8 cellular contexts compared by ENCODE assay signal in genomic region chr5:81751009-81751835, GRCh38. TPM values are rescaled to one million over a fixed set of nuclear protein-coding genes. Genes with fewer than 3 reads are reported as not detected.
A peak's percentile ranks its signal among the peaks of the same experiment; 100 is the strongest.
DNase-seq lines count a peak whose midpoint lies in the region; ATAC-seq and TF ChIP-seq lines count a peak whose summit lies in the region.

Gene SSBP2, minus strand, starts transcription at chr5:81751097. Its CDS starts 55 bp downstream, at chr5:81751042.

- H3K27ac Mint-ChIP-seq in WTC11, result 0 out of 2 replicates have a peak within 1 kb of the TSS, but pooled peaks have one; percentile 18
- H3K27ac Mint-ChIP-seq in immature natural killer cell, result peak within 1 kb of the TSS; percentile 75 to 93 (median 81)

- peak; percentile 96 for DNase-seq in AG08396 (ENCODE audit: low spot score)
- peak; percentile 99 for DNase-seq in NCI-H2227 (lab: John Stamatoyannopoulos, UW; ENCODE audit: unreplicated experiment)
- DNase-seq in WTC11 (ENCODE audit: low spot score), result peak; percentile 99
- DNase-seq in cardiac fibroblast (ENCODE audit: low read depth in 2 of 2), result peak; percentile 99 to 100
- DNase-seq in immature natural killer cell, result peak; percentile 97 to 98 (median 98)
- peak; percentile 99 for DNase-seq in smooth muscle cell of the brain vasculature (ENCODE audit: low read depth, low spot score)

- POLR2A ChIA-PET in WTC11 (lab: Charles Lee), result interaction anchor here (0.6 to 5.8 kb wide), 10 partner anchors 35 to 167 kb away, joined by 3 to 110 read pairs (median 4); no protein-coding TSS in a partner anchor

- peaks cover 54% of the 10 kb centered on the region for H3K4me1 Mint-ChIP-seq in WTC11
- H3K4me1 Mint-ChIP-seq in immature natural killer cell, result peaks cover 10 to 20% of the 10 kb centered on the region in 2 donors

- H3K27me3 Mint-ChIP-seq in WTC11 (ENCODE audit: low read depth) (peaks cover 21% of the 10 kb centered on the region), immature natural killer cell (ENCODE audit: low read depth in 3 of 3) (peaks cover 14 to 18% (median 15%) of the 10 kb centered on the region in 3 donors)

- ATAC-seq in GM18909 (IDR thresholded peaks at IDR 0.05; ENCODE audit: poor library complexity, unreplicated experiment), result peak; percentile 83
- peak; percentile 69 for ATAC-seq in HG03159 (IDR thresholded peaks at IDR 0.05; ENCODE audit: unreplicated experiment)
- peak; percentile 79 for ATAC-seq in WTC11

- CTCF ChIA-PET in WTC11 (lab: Charles Lee), result interaction anchor here (1.0 to 6.6 kb wide), 8 partner anchors 87 to 544 kb away, joined by 3 to 104 read pairs (median 10); no protein-coding TSS in a partner anchor

- H3K36me3 Mint-ChIP-seq in WTC11, result no peaks in the 10 kb centered on the region
- H3K36me3 Mint-ChIP-seq in immature natural killer cell, result no peaks in the 10 kb centered on the region

- H3K9me3 Mint-ChIP-seq in WTC11 (no peaks in the 10 kb centered on the region), immature natural killer cell (no peaks in the 10 kb centered on the region)

- H3K4me3 ChIP-seq in cardiac fibroblast (replicated peaks in 1 of 2; ENCODE audit: low read depth in 2 of 2, low read length in 2 of 2), result peak within 1 kb of the TSS; percentile 82 to 86

- H3K4me3 Mint-ChIP-seq in WTC11 (peak within 1 kb of the TSS; percentile 83), immature natural killer cell (peak within 1 kb of the TSS; percentile 91 to 94 (median 92))

- TF ChIP-seq CTCF in WTC11 (IDR thresholded peaks at IDR 0.05) (no peak), cardiac fibroblast (IDR thresholded peaks at IDR 0.05; ENCODE audit: low read depth, low read length) (no peak)

TF ChIP-seq in WTC11, 78 proteins besides CTCF, POLR2A, EP300 and RAD21 (continues in another document):
- TF ChIP-seq CBFB (CRISPR knock-in tag; IDR thresholded peaks at IDR 0.05; ENCODE audit: low read depth), result peak; percentile 92; the same call in 1 of the 2 replicates
- TF ChIP-seq PRDM15 (CRISPR knock-in tag; IDR thresholded peaks at IDR 0.05), result peak; percentile 98
- peak; percentile 43; the same call in 1 of the 2 replicates for TF ChIP-seq KAT7 (CRISPR knock-in tag; IDR thresholded peaks at IDR 0.05; ENCODE audit: borderline replicate concordance)
- no peak for TF ChIP-seq CDX4 (CRISPR knock-in tag; IDR thresholded peaks at IDR 0.05; ENCODE audit: borderline replicate concordance)
- TF ChIP-seq FOXP1 (CRISPR knock-in tag; IDR thresholded peaks at IDR 0.05; ENCODE audit: borderline replicate concordance), result peak; percentile 60; the same call in 1 of the 2 replicates
- TF ChIP-seq ZNF671 (CRISPR knock-in tag; IDR thresholded peaks at IDR 0.05), result 0 out of 2 replicates have a peak, but pooled peaks have one; percentile 27
- TF ChIP-seq EMX1 (CRISPR knock-in tag; IDR thresholded peaks at IDR 0.05), result 0 out of 2 replicates have a peak, but pooled peaks have one; percentile 6
- peak; percentile 78; the same call in 1 of the 2 replicates for TF ChIP-seq ZNF232 (CRISPR knock-in tag; IDR thresholded peaks at IDR 0.05)
- TF ChIP-seq ZNF281 (CRISPR knock-in tag; IDR thresholded peaks at IDR 0.05), result peak; percentile 79; the same call in 1 of the 2 replicates
- TF ChIP-seq GTF2I (CRISPR knock-in tag; conservative IDR thresholded peaks at IDR 0.05), result peak; percentile 81
- no peak for TF ChIP-seq E2F1 (CRISPR knock-in tag; IDR thresholded peaks at IDR 0.05)
- TF ChIP-seq FOXP4 (CRISPR knock-in tag; IDR thresholded peaks at IDR 0.05), result peak; percentile 52; the same call in 1 of the 2 replicates

RNA-seq across cellular contexts. Expression of gene SSBP2, which starts in this region (rescaled TPM):
- total RNA-seq in WTC11 (2021), result 24.9 to 29.7 TPM (median 27.8 TPM) in 3 replicates
- 10 to 100 TPM; 28.4 to 90.8 (median 34.2) TPM for polyA plus RNA-seq in immature natural killer cell

Comparison
In these comparisons a context has a peak if more than half of its experiments do, and no peak if none do; other contexts are left out.
1. Peak in every context shown above with its lines: DNase-seq, ATAC-seq and H3K4me3 ChIP-seq.